In the genomic region with DNA sequence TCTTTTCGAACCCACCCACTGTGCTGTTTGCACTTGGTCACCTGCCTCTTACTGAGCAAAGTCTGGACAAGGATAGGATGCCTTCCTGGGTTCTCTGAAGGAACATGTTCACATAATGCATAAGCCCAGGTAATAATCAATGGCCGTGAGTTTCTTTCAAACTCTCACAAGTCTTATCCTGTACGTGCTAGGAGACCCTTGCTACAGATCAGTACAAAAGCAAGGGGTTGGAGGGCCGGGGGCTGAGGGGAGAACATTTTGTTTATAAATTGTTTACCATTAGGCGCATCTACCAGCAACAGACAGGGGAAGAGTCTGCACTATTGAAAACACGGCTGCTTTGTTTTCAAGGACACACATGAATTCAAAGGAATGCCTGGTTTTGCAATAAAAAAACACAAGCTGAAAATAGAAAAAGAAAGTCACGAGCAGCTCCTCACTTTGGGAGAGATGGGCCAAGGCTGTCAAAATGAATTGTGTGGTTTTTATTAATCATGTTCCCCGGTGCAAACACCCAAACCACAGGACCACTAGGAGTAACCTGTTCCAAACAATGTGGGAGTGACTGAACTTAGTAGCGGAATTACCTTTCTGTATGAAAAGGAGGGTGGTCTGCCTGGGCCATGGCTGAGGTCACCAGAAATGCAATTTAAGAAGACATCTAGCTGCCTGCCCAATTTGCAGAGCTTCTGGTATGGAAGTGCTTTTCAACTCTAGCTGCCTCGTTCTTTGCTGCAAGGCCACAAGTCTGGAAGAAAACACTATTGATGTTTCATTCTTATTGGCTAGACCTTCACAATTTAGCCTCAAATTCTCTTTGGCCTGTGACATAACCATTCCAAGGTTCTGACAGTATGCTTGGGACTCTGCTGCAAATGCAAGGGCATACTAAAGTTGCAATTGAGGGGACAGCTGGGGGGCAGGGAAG, we compare ENCODE assay signal across 14 cellular contexts.
DNase-seq lines count a peak whose midpoint lies in the region; TF ChIP-seq lines count a peak whose summit lies in the region.
"Had no signal": no experiment of that assay in that cellular context is flagged by ENCODE, and none has a peak within 500 bp of the region (broad histone marks: within the 10 kb centered on the region; RNA-seq: fewer than 3 reads in every experiment).

No MANE protein-coding gene starts in this region.

- no peak for TF ChIP-seq CTCF in MCF 10A (IDR thresholded peaks at IDR 0.05; ENCODE audit: unreplicated experiment)
- TF ChIP-seq CTCF in hepatocyte (IDR thresholded peaks at IDR 0.05; ENCODE audit: poor library complexity): no peak
- no peak for TF ChIP-seq CTCF in transverse colon (IDR thresholded peaks at IDR 0.05)

- H3K9me3 ChIP-seq in hepatocyte (ENCODE audit: low read depth): no peaks in the 10 kb centered on the region
- no peaks in the 10 kb centered on the region for H3K9me3 ChIP-seq in transverse colon
- H3K9me3 ChIP-seq: neutrophil had no signal

- no peaks in the 10 kb centered on the region for H3K9me3 Mint-ChIP-seq in MCF 10A (ENCODE audit: unreplicated experiment)
- no peaks in the 10 kb centered on the region for H3K9me3 Mint-ChIP-seq in T-helper 2 cell treated with Interferon-gamma antibody and Interleukin-4, amounts not matched to agents 5 μg/mL and 100 μg/mL, for 36 hours
- H3K9me3 Mint-ChIP-seq: stimulated activated effector memory CD8-positive, alpha-beta T cell treated with anti-CD3 and anti-CD28 coated beads, Interleukin-12 subunit alpha, Interleukin-12 subunit beta, amount 100 ng/mL, for 72 hours had no signal

- 68% methylated on average over 10 of the region's 10 CpGs for WGBS in hepatocyte (ENCODE audit: low lambda C conversion rate, missing lambda C conversion rate)
- 35 to 47% methylated on average over 7 to 10 of the region's 10 CpGs for WGBS in transverse colon (ENCODE audit: low coverage in 1 of 2), 2 donors

- H3K9me2 ChIP-seq in hepatocyte (replicated peaks; ENCODE audit: insufficient read depth): no peaks in the 10 kb centered on the region

- no peaks in the 10 kb centered on the region for H4K20me1 ChIP-seq in hepatocyte (ENCODE audit: insufficient read depth, poor library complexity, severe bottlenecking)

- CTCF ChIA-PET in MCF 10A (lab: Yijun Ruan, JAX): interaction anchor here (0.7 to 6.3 kb wide), 9 partner anchors 9 to 469 kb away, joined by 3 to 51 read pairs (median 4); a partner anchor contains a TSS

- POLR2A ChIA-PET in MCF 10A (lab: Yijun Ruan, JAX): interaction anchor here (0.5 to 2.1 kb wide), 9 partner anchors 12 to 164 kb away, joined by 3 to 11 read pairs (median 3); a partner anchor contains a TSS

- peaks cover 43% of the 10 kb centered on the region for H3K4me1 Mint-ChIP-seq in MCF 10A (ENCODE audit: insufficient read depth, unreplicated experiment)
- no peaks in the 10 kb centered on the region for H3K4me1 Mint-ChIP-seq in T-helper 2 cell treated with Interferon-gamma antibody and Interleukin-4, amounts not matched to agents 5 μg/mL and 100 μg/mL, for 36 hours (ENCODE audit: low read depth)
- H3K4me1 Mint-ChIP-seq: brain; stimulated activated effector memory CD8-positive, alpha-beta T cell treated with anti-CD3 and anti-CD28 coated beads, Interleukin-12 subunit alpha, Interleukin-12 subunit beta, amount 100 ng/mL, for 72 hours had no signal

- H3K4me3 Mint-ChIP-seq in MCF 10A (ENCODE audit: unreplicated experiment): peak overlapping the region; percentile 61
- no peak overlapping the region for H3K4me3 Mint-ChIP-seq in T-helper 2 cell treated with Interferon-gamma antibody and Interleukin-4, amounts not matched to agents 5 μg/mL and 100 μg/mL, for 36 hours
- H3K4me3 Mint-ChIP-seq: brain; stimulated activated effector memory CD8-positive, alpha-beta T cell treated with anti-CD3 and anti-CD28 coated beads, Interleukin-12 subunit alpha, Interleukin-12 subunit beta, amount 100 ng/mL, for 72 hours had no signal

- TF ChIP-seq EP300 in transverse colon (IDR thresholded peaks at IDR 0.05; ENCODE audit: low read depth): no peak

- in situ Hi-C loops in transverse colon (cut with MboI; ENCODE audit: low pct_ligation_motif_present in 1 of 4, low pct_unique_long_range_greater_than_20kb in 1 of 4, low sequenced_read_pairs in 3 of 4): no loop called here

- peaks cover 4% of the 10 kb centered on the region for H3K36me3 Mint-ChIP-seq in MCF 10A (ENCODE audit: insufficient read depth, unreplicated experiment)
- H3K36me3 Mint-ChIP-seq in T-helper 2 cell treated with Interferon-gamma antibody and Interleukin-4, amounts not matched to agents 5 μg/mL and 100 μg/mL, for 36 hours (ENCODE audit: low read depth): no peaks in the 10 kb centered on the region
- H3K36me3 Mint-ChIP-seq: brain; stimulated activated effector memory CD8-positive, alpha-beta T cell treated with anti-CD3 and anti-CD28 coated beads, Interleukin-12 subunit alpha, Interleukin-12 subunit beta, amount 100 ng/mL, for 72 hours had no signal

- peak overlapping the region; percentile 7 for H3K4me2 ChIP-seq in hepatocyte

- DNase-seq in HS-5 (ENCODE audit: low read depth) (peak; percentile 22), MCF 10A (ENCODE audit: unreplicated experiment) (peak; percentile 86), hepatocyte (ENCODE audit: low spot score) (no peak), transverse colon (no peak), NCI-H510A treated with DMSO at 0.1 percent for 48 hours (lab: John Stamatoyannopoulos, UW) (no peak), pons (ENCODE audit: low spot score) (no peak)
- DNase-seq in T-helper 2 cell treated with Interferon-gamma antibody and Interleukin-4, amounts not matched to agents 5 μg/mL and 100 μg/mL, for 36 hours (ENCODE audit: low spot score): no peak
- DNase-seq: activated T-cell treated with anti-CD3 and anti-CD28 coated beads for 4 hours, DMS153, SHP77 had no signal

- H3K27me3 Mint-ChIP-seq in MCF 10A (ENCODE audit: insufficient read depth, unreplicated experiment): peaks cover 4% of the 10 kb centered on the region
- no peaks in the 10 kb centered on the region for H3K27me3 Mint-ChIP-seq in T-helper 2 cell treated with Interferon-gamma antibody and Interleukin-4, amounts not matched to agents 5 μg/mL and 100 μg/mL, for 36 hours (ENCODE audit: low read depth)
- H3K27me3 Mint-ChIP-seq: brain had no signal

- H3K27ac ChIP-seq in hepatocyte (no peak overlapping the region), transverse colon (peak overlapping the region in 3 of 4 donors; percentile 10 to 69 (median 34))
- H3K27ac ChIP-seq: foreskin keratinocyte, neutrophil had no signal

- no peaks in the 10 kb centered on the region for H3K79me2 ChIP-seq in hepatocyte

- peaks cover 9% of the 10 kb centered on the region for H3K27me3 ChIP-seq in hepatocyte
- no peaks in the 10 kb centered on the region for H3K27me3 ChIP-seq in transverse colon
- H3K27me3 ChIP-seq: foreskin keratinocyte, neutrophil had no signal

- H3K4me3 ChIP-seq in hepatocyte (no peak overlapping the region), transverse colon (no peak overlapping the region)

- H3K4me1 ChIP-seq in hepatocyte (ENCODE audit: insufficient read depth) (peaks cover 12% of the 10 kb centered on the region), transverse colon (peaks cover 0 to 17% (median 4%) of the 10 kb centered on the region in 4 donors)

- TF ChIP-seq POLR2A in transverse colon (IDR thresholded peaks at IDR 0.05): no peak

- H2AFZ ChIP-seq in hepatocyte: peak overlapping the region; percentile 11

- intact Hi-C loops in MCF 10A (cut with micrococcal nuclease): no loop called here
- intact Hi-C loops in transverse colon (cut with DNase I; ENCODE audit: low total_unique reads): no loop called here

- BruUV-seq in MCF 10A (replicated peaks; lab: Mats Ljungman, UMichigan): no TSS peak

- H3K36me3 ChIP-seq in hepatocyte (replicated peaks; ENCODE audit: insufficient read depth, low read depth) (no peaks in the 10 kb centered on the region), transverse colon (no peaks in the 10 kb centered on the region)
- H3K36me3 ChIP-seq: neutrophil had no signal

- peak overlapping the region; percentile 67 for H3K27ac Mint-ChIP-seq in MCF 10A (ENCODE audit: low read depth, unreplicated experiment)
- no peak overlapping the region for H3K27ac Mint-ChIP-seq in T-helper 2 cell treated with Interferon-gamma antibody and Interleukin-4, amounts not matched to agents 5 μg/mL and 100 μg/mL, for 36 hours
- H3K27ac Mint-ChIP-seq: stimulated activated effector memory CD8-positive, alpha-beta T cell treated with anti-CD3 and anti-CD28 coated beads, Interleukin-12 subunit alpha, Interleukin-12 subunit beta, amount 100 ng/mL, for 72 hours had no signal

Comparison
In these comparisons a context has a peak if more than half of its experiments do, and no peak if none do; other contexts are left out.
1. DNase-seq: peak in HS-5 (single experiment) and MCF 10A (single experiment); none in hepatocyte (single experiment), transverse colon (single experiment), T-helper 2 cell treated with Interferon-gamma antibody and Interleukin-4, amounts not matched to agents 5 μg/mL and 100 μg/mL, for 36 hours (single experiment), NCI-H510A treated with DMSO at 0.1 percent for 48 hours (single experiment) and pons (single experiment).